In genomic region chr4:7499661-7500060, GRCh38 we compare ENCODE assay signal across 14 cellular contexts.
DNase-seq lines count a peak whose midpoint lies in the region; ATAC-seq, FAIRE-seq and TF ChIP-seq lines count a peak whose summit lies in the region.
"Had no signal": no experiment of that assay in that cellular context is flagged by ENCODE, and none has a peak within 500 bp of the region (broad histone marks: within the 10 kb centered on the region; RNA-seq: fewer than 3 reads in every experiment).

No MANE protein-coding gene starts in this region.

- H3K14ac ChIP-seq in H1 (ENCODE audit: insufficient read length), result no peak overlapping the region

- no peak overlapping the region for H3K27ac ChIP-seq in H1 (ENCODE audit: low read depth, low read length)
- H3K27ac ChIP-seq in SJCRH30, result no peak overlapping the region
- H3K27ac ChIP-seq in ovary, result no peak overlapping the region
- H3K27ac ChIP-seq: 22Rv1 had no signal

- TF ChIP-seq POLR2A in H1 (IDR thresholded peaks at IDR 0.05; ENCODE audit: control extremely low read depth in 1 of 2, low read depth in 2 of 2, low read length in 2 of 2) (no peak), ovary (IDR thresholded peaks at IDR 0.05) (no peak)

- H3K23ac ChIP-seq in H1 (ENCODE audit: insufficient read length), result no peak overlapping the region

- no peak overlapping the region for H2AK5ac ChIP-seq in H1 (ENCODE audit: low read depth, low read length)

- TF ChIP-seq CTCF in H1 (IDR thresholded peaks at IDR 0.05; ENCODE audit: control extremely low read depth in 1 of 3, insufficient read depth in 1 of 3, low read depth in 1 of 3, low read length in 3 of 3), result no peak
- TF ChIP-seq CTCF in ovary (IDR thresholded peaks at IDR 0.05), result no peak

- no peaks in the 10 kb centered on the region for H4K20me1 ChIP-seq in H1 (replicated peaks in 1 of 2; ENCODE audit: control insufficient read depth in 1 of 2, insufficient read depth in 2 of 2, low read length in 2 of 2)

- no peak overlapping the region for H2BK120ac ChIP-seq in H1 (replicated peaks; ENCODE audit: low read depth, low read length)

- H3K36me3 ChIP-seq in H1 (ENCODE audit: control insufficient read depth in 2 of 4, insufficient read depth in 4 of 4, low read length in 3 of 4) (no peaks in the 10 kb centered on the region), SJCRH30 (no peaks in the 10 kb centered on the region), ovary (no peaks in the 10 kb centered on the region)

- 88% methylated on average over 13 of the region's 16 CpGs; no CpG with 5 or more reads in 1 of the 2 experiments for WGBS in H1 (ENCODE audit: extremely low coverage in 1 of 2, insufficient coverage in 1 of 2, insufficient read length in 1 of 2, insufficient replicate concordance in 2 of 2, low coverage in 1 of 2, low lambda C conversion rate in 2 of 2, missing lambda C conversion rate in 1 of 2), 2 experiments
- 82 to 85% (median 85%) methylated on average over 16 of the region's 16 CpGs for WGBS in ovary, 3 donors

- no peak overlapping the region for H3K4me2 ChIP-seq in H1 (ENCODE audit: insufficient read depth in 1 of 2, low read depth in 2 of 2, low read length in 2 of 2)
- H3K4me2 ChIP-seq: GM23338 had no signal

- H2BK15ac ChIP-seq in H1 (ENCODE audit: low read length), result no peak overlapping the region

- CTCF ChIA-PET in H1 (lab: Charles Lee; ENCODE audit: partially characterized antibody), result no interaction called here

- no peak for ATAC-seq in GM21447 (IDR thresholded peaks at IDR 0.05; ENCODE audit: unreplicated experiment)
- ATAC-seq: GM12878, GM23338 had no signal

- POLR2A ChIA-PET in H1 (lab: Charles Lee; ENCODE audit: partially characterized antibody), result no interaction called here

- H2BK12ac ChIP-seq in H1 (ENCODE audit: low read depth, low read length), result no peak overlapping the region

- H2BK20ac ChIP-seq in H1 (ENCODE audit: low read length), result no peak overlapping the region

- H3K4ac ChIP-seq in H1 (replicated peaks; ENCODE audit: insufficient read length, low read depth, low read length), result no peak overlapping the region

- no peak overlapping the region; the same call in none of the 2 replicates for H4K8ac ChIP-seq in H1 (ENCODE audit: extremely low read depth, insufficient read depth, low read length)

- no peak overlapping the region for H3K56ac ChIP-seq in H1 (replicated peaks; ENCODE audit: insufficient read length, low read depth, low read length)

- peak overlapping the region; percentile 46 for H4K91ac ChIP-seq in H1 (replicated peaks; ENCODE audit: insufficient read length, low read length)

- H3K18ac ChIP-seq in H1 (ENCODE audit: extremely low read depth, low read length), result no peak overlapping the region

- TF ChIP-seq EP300 in H1 (IDR thresholded peaks at IDR 0.05; ENCODE audit: borderline replicate concordance in 1 of 2, low read depth in 2 of 2, low read length in 2 of 2) (no peak), ovary (IDR thresholded peaks at IDR 0.05) (no peak)

- H3K4me3 ChIP-seq in H1 (ENCODE audit: extremely low read depth in 1 of 4, insufficient read depth in 2 of 4, low read depth in 3 of 4, low read length in 4 of 4), result no peak overlapping the region
- no peak overlapping the region for H3K4me3 ChIP-seq in SJCRH30
- no peak overlapping the region for H3K4me3 ChIP-seq in ovary
- H3K4me3 ChIP-seq: GM12878, GM23338 had no signal

- no peaks in the 10 kb centered on the region for H3K9me3 ChIP-seq in H1 (ENCODE audit: insufficient read depth in 2 of 2, low read depth in 1 of 2, low read length in 1 of 2)
- no peaks in the 10 kb centered on the region for H3K9me3 ChIP-seq in SJCRH30 (replicated peaks)
- no peaks in the 10 kb centered on the region for H3K9me3 ChIP-seq in ovary

- no peak overlapping the region for H2AFZ ChIP-seq in H1 (ENCODE audit: low read length)
- H2AFZ ChIP-seq: GM23338 had no signal

- no peak for FAIRE-seq in H1 (lab: Jason Lieb, UNC)
- FAIRE-seq: GM12878 had no signal

- H2BK5ac ChIP-seq in H1 (ENCODE audit: low read depth, low read length), result no peak overlapping the region

- H3K4me1 ChIP-seq in H1 (replicated peaks in 1 of 4; ENCODE audit: control insufficient read depth in 3 of 4, insufficient read depth in 4 of 4, low read length in 3 of 4) (no peaks in the 10 kb centered on the region), SJCRH30 (no peaks in the 10 kb centered on the region), ovary (ENCODE audit: insufficient read depth) (no peaks in the 10 kb centered on the region)

- DNase-seq in NCI-H2107 treated with DMSO at 0.1 percent for 48 hours (lab: John Stamatoyannopoulos, UW; ENCODE audit: unreplicated experiment) (peak; percentile 10), NCI-H2107 (lab: John Stamatoyannopoulos, UW) (no peak), COR-L47 (lab: John Stamatoyannopoulos, UW) (peak; percentile 90), NCI-H1417 treated with DMSO at 0.1 percent for 48 hours (lab: John Stamatoyannopoulos, UW) (peak; percentile 34), H1 (ENCODE audit: low read depth in 1 of 2, low spot score in 2 of 2) (no peak), SJCRH30 (no peak), ovary (no peak)
- DNase-seq: CD4-positive, CD25-positive, alpha-beta regulatory T cell; DMS79; H9 had no signal

- H3K79me1 ChIP-seq in H1 (ENCODE audit: low read depth, low read length), result no peaks in the 10 kb centered on the region

- no peak for TF ChIP-seq RAD21 in H1 (IDR thresholded peaks at IDR 0.05 in 1 of 2, conservative IDR thresholded peaks at IDR 0.05 in 1 of 2; ENCODE audit: low read depth in 2 of 2, low read length in 2 of 2)

- no peak overlapping the region for H3K9ac ChIP-seq in H1 (replicated peaks in 1 of 4; ENCODE audit: extremely low read depth in 1 of 4, low read depth in 3 of 4, low read length in 3 of 4)

- no peak overlapping the region for H4K5ac ChIP-seq in H1 (ENCODE audit: insufficient read length, low read depth, low read length)

- H3K27me3 ChIP-seq in H1 (replicated peaks in 1 of 4; ENCODE audit: control insufficient read depth in 3 of 4, extremely low read depth in 1 of 4, insufficient read depth in 3 of 4, low read length in 3 of 4) (no peaks in the 10 kb centered on the region; a peak in 1 of 7 replicates), SJCRH30 (peaks cover 5% of the 10 kb centered on the region; the same call in 1 of the 2 replicates), ovary (no peaks in the 10 kb centered on the region)

- no peaks in the 10 kb centered on the region for H3K79me2 ChIP-seq in H1 (ENCODE audit: control insufficient read depth in 1 of 2, insufficient read depth in 2 of 2, low read length in 2 of 2)

- intact Hi-C loops in ovary (cut with DNase I), result no loop called here

- no peaks in the 10 kb centered on the region for H3K23me2 ChIP-seq in H1 (ENCODE audit: low read depth, low read length)

TF ChIP-seq in H1, 55 proteins besides CTCF, POLR2A, EP300 and RAD21:
- TF ChIP-seq POU5F1 (IDR thresholded peaks at IDR 0.05; ENCODE audit: low read depth, low read length) (no peak), TAF1 (IDR thresholded peaks at IDR 0.05; ENCODE audit: low read depth, low read length) (no peak), GTF2F1 (IDR thresholded peaks at IDR 0.05; ENCODE audit: borderline replicate concordance, low read depth, low read length) (no peak), SIRT6 (IDR thresholded peaks at IDR 0.05; ENCODE audit: low read length) (no peak), CBX8 (IDR thresholded peaks at IDR 0.05; ENCODE audit: borderline replicate concordance, low read depth, low read length) (no peak), POLR2AphosphoS5 (IDR thresholded peaks at IDR 0.05; ENCODE audit: low read depth, low read length) (no peak), KDM1A (IDR thresholded peaks at IDR 0.05; ENCODE audit: borderline replicate concordance, low read length) (no peak), TAF7 (optimal IDR thresholded peaks at IDR 0.05; ENCODE audit: borderline replicate concordance, low read depth, low read length) (no peak)
TF ChIP-seq in H1: peak in this region for 0.

Comparison
In these comparisons a context has a peak if more than half of its experiments do, and no peak if none do; other contexts are left out.
1. DNase-seq: peak in NCI-H2107 treated with DMSO at 0.1 percent for 48 hours (single experiment), COR-L47 (single experiment) and NCI-H1417 treated with DMSO at 0.1 percent for 48 hours (single experiment); none in NCI-H2107 (single experiment), H1 (0 of 2), SJCRH30 (0 of 2) and ovary (0 of 5).